In the genomic region with DNA sequence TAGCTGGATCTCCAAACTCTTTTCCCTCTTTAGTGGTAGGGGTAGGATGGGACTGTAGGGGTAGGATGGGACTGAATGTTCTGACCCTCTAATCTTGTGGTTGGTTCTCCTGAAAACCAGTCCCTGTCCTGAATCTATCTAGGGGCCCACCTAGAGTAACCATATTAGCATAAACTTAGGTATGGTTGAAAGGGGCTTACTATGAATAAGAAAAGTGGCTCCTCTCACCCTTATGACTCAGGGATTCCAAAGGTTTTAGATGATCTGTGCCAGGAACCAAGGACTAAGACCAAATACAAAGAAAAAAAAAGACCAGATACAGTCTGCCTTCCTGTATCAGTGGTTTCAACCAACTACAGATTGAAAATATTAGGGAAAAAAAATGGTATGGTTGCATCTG, we compare ENCODE assay signal across 16 cellular contexts. TPM values are rescaled to one million over a fixed set of nuclear protein-coding genes. Genes with fewer than 3 reads are reported as not detected.
A peak's percentile ranks its signal among the peaks of the same experiment; 100 is the strongest.
DNase-seq lines count a peak whose midpoint lies in the region; ATAC-seq and TF ChIP-seq lines count a peak whose summit lies in the region.
"Had no signal": no experiment of that assay in that cellular context is flagged by ENCODE, and none has a peak within 500 bp of the region (broad histone marks: within the 10 kb centered on the region; RNA-seq: fewer than 3 reads in every experiment).

No MANE protein-coding gene starts in this region.

- H3K4me3 ChIP-seq in HUES48 (ENCODE audit: low read depth, low read length), result peak overlapping the region; percentile 41; the same call in 1 of the 2 replicates
- H3K4me3 ChIP-seq in astrocyte of the spinal cord (ENCODE audit: low read depth, low read length), result no peak overlapping the region
- H3K4me3 ChIP-seq in gastroesophageal sphincter, result no peak overlapping the region
- H3K4me3 ChIP-seq in adrenal gland, result no peak overlapping the region
- H3K4me3 ChIP-seq: BLaER1, GM12878, heart left ventricle, thoracic aorta had no signal

- no peak for ATAC-seq in gastroesophageal sphincter
- ATAC-seq: GM12878; heart left ventricle; naive thymus-derived CD8-positive, alpha-beta T cell had no signal

- in situ Hi-C loops in astrocyte of the spinal cord (cut with HindIII; ENCODE audit: low sequenced_read_pairs), result no loop called here

- no peak for TF ChIP-seq EP300 in gastroesophageal sphincter (IDR thresholded peaks at IDR 0.05)

- peak overlapping the region; percentile 43; the same call in 1 of the 2 replicates for H3K9ac ChIP-seq in HUES48 (ENCODE audit: low read depth, low read length)
- H3K9ac ChIP-seq: BLaER1 had no signal

- H3K27me3 ChIP-seq in HUES48 (ENCODE audit: control insufficient read depth, insufficient read depth, low read length), result no peaks in the 10 kb centered on the region
- no peaks in the 10 kb centered on the region for H3K27me3 ChIP-seq in gastroesophageal sphincter
- no peaks in the 10 kb centered on the region for H3K27me3 ChIP-seq in adrenal gland
- H3K27me3 ChIP-seq: BLaER1, heart left ventricle had no signal

- TF ChIP-seq CTCF in astrocyte of the spinal cord (IDR thresholded peaks at IDR 0.05; ENCODE audit: low read depth, low read length), result no peak
- no peak for TF ChIP-seq CTCF in gastroesophageal sphincter (IDR thresholded peaks at IDR 0.05)
- no peak for TF ChIP-seq CTCF in adrenal gland (IDR thresholded peaks at IDR 0.05)

- DNase-seq in EH (ENCODE audit: low read depth), result peak; percentile 19
- DNase-seq in astrocyte of the spinal cord (ENCODE audit: low read depth, low spot score), result peak; percentile 47
- peak; percentile 76 for DNase-seq in kidney tubule cell (ENCODE audit: low spot score)
- no peak for DNase-seq in NCI-H187 (lab: John Stamatoyannopoulos, UW)
- DNase-seq in adrenal gland, result no peak
- no peak for DNase-seq in T1000 (lab: John Stamatoyannopoulos, UW)
- DNase-seq: activated naive CD4-positive, alpha-beta T cell treated with anti-CD3 and anti-CD28 coated beads, Interleukin-2, amount 50 U/mL, for 16 hours; heart left ventricle; naive thymus-derived CD8-positive, alpha-beta T cell; NCI-H1092 treated with DMSO at 0.1 percent for 48 hours; NCI-H2227 treated with DMSO at 0.1 percent for 48 hours had no signal

- no peaks in the 10 kb centered on the region for H3K36me3 ChIP-seq in HUES48 (ENCODE audit: control insufficient read depth, insufficient read depth, low read length)
- H3K36me3 ChIP-seq in gastroesophageal sphincter, result no peaks in the 10 kb centered on the region
- no peaks in the 10 kb centered on the region for H3K36me3 ChIP-seq in adrenal gland (replicated peaks in 1 of 2)
- H3K36me3 ChIP-seq: heart left ventricle, thoracic aorta had no signal

- no peaks in the 10 kb centered on the region for H3K9me3 ChIP-seq in HUES48 (ENCODE audit: control insufficient read depth, insufficient read depth, low read length)
- no peaks in the 10 kb centered on the region for H3K9me3 ChIP-seq in gastroesophageal sphincter
- no peaks in the 10 kb centered on the region for H3K9me3 ChIP-seq in adrenal gland (replicated peaks in 1 of 3)
- H3K9me3 ChIP-seq: heart left ventricle, thoracic aorta had no signal

- H3K27ac ChIP-seq in HUES48 (ENCODE audit: low read depth, low read length), result peak overlapping the region; percentile 92
- no peak overlapping the region for H3K27ac ChIP-seq in gastroesophageal sphincter
- no peak overlapping the region for H3K27ac ChIP-seq in adrenal gland
- H3K27ac ChIP-seq: BLaER1, heart left ventricle, thoracic aorta had no signal

- H3K4me1 ChIP-seq in HUES48 (ENCODE audit: control insufficient read depth, insufficient read depth, low read length), result peaks cover 56% of the 10 kb centered on the region
- H3K4me1 ChIP-seq in gastroesophageal sphincter, result no peaks in the 10 kb centered on the region
- H3K4me1 ChIP-seq in adrenal gland (replicated peaks in 1 of 2), result no peaks in the 10 kb centered on the region
- H3K4me1 ChIP-seq: BLaER1 had no signal

- intact Hi-C loops in adrenal gland (cut with DNase I), result no loop called here

- no peak for TF ChIP-seq POLR2A in gastroesophageal sphincter (IDR thresholded peaks at IDR 0.05)
- TF ChIP-seq POLR2A in adrenal gland (IDR thresholded peaks at IDR 0.05), result no peak

RNA-seq across cellular contexts. Expression of gene RNF2, which starts 28.9 kb away (rescaled TPM):
- total RNA-seq in gastroesophageal sphincter, result 10 to 100 TPM; 10.2 to 18.7 (median 17.4) TPM
- 10 to 100 TPM in 7 of 8 donors, 1 to 10 TPM in 1; 9.4 to 23.5 (median 18.0) TPM for total RNA-seq in adrenal gland
- polyA plus RNA-seq in adrenal gland, result 10 to 100 TPM in 1 of 3 donors, 1 to 10 TPM in 2; 3.5 to 31.3 (median 3.5) TPM

Comparison
In these comparisons a context has a peak if more than half of its experiments do, and no peak if none do; other contexts are left out.
1. DNase-seq: peak in EH (single experiment), astrocyte of the spinal cord (single experiment) and kidney tubule cell (single experiment); none in NCI-H187 (0 of 2), adrenal gland (0 of 7) and T1000 (single experiment).